Comparison of ENCODE assay signal across 15 cellular contexts in the genomic region with DNA sequence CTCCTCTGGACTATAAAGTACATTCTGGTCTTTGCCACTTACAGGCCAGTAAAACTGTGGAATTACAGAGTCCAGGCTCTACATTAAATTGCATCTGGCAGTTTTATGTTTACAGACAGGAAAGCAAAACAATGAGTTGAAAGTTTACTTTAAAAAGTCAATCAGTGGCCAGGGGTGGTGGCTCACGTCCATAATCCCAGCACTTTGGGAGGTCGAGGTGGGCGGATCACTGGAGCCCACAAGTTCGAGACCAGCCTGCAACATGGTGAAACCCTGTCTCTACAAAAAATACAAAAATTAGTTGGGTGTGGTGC. TPM values are rescaled to one million over a fixed set of nuclear protein-coding genes. Genes with fewer than 3 reads are reported as not detected.
DNase-seq lines count a peak whose midpoint lies in the region; ATAC-seq and TF ChIP-seq lines count a peak whose summit lies in the region.
"Had no signal": no experiment of that assay in that cellular context is flagged by ENCODE, and none has a peak within 500 bp of the region (broad histone marks: within the 10 kb centered on the region; RNA-seq: fewer than 3 reads in every experiment).

No MANE protein-coding gene starts in this region.

- peak overlapping the region; percentile 17 to 23 for H3K27ac ChIP-seq in right atrium auricular region
- H3K27ac ChIP-seq in uterus = peak overlapping the region; percentile 8 to 70
- H3K27ac ChIP-seq: foreskin keratinocyte, SK-N-MC had no signal

- H3K27me3 ChIP-seq in right atrium auricular region (no peaks in the 10 kb centered on the region), uterus (no peaks in the 10 kb centered on the region)
- H3K27me3 ChIP-seq: foreskin keratinocyte had no signal

- H3K4me3 ChIP-seq in right atrium auricular region (no peak overlapping the region), uterus (no peak overlapping the region)
- H3K4me3 ChIP-seq: SK-N-MC had no signal

- TF ChIP-seq CTCF in right atrium auricular region (IDR thresholded peaks at IDR 0.05) (no peak), nephron (IDR thresholded peaks at IDR 0.05; ENCODE audit: unreplicated experiment in 3 of 3) (no peak), uterus (IDR thresholded peaks at IDR 0.05) (no peak)

- H3K36me3 ChIP-seq in right atrium auricular region (peaks cover 25% of the 10 kb centered on the region), uterus (no peaks in the 10 kb centered on the region)

- intact Hi-C loops in cardiac septum (cut with DNase I) (no loop called here), uterus (cut with DNase I; ENCODE audit: low total_unique reads) (no loop called here)

- H3K4me1 Mint-ChIP-seq in nephron = peaks cover 60% of the 10 kb centered on the region
- H3K4me1 Mint-ChIP-seq in activated T-cell treated with anti-CD3 and anti-CD28 coated beads, Interleukin-2, amount 50 U/mL, for 24 hours (ENCODE audit: low read depth) = peaks cover 3% of the 10 kb centered on the region

- H3K9me3 ChIP-seq in right atrium auricular region (no peaks in the 10 kb centered on the region), uterus (no peaks in the 10 kb centered on the region)

- peak overlapping the region; percentile 60 to 65 (median 63) for H3K27ac Mint-ChIP-seq in nephron
- H3K27ac Mint-ChIP-seq in activated T-cell treated with anti-CD3 and anti-CD28 coated beads, Interleukin-2, amount 50 U/mL, for 24 hours = no peak overlapping the region
- H3K27ac Mint-ChIP-seq: activated CD4-positive, alpha-beta memory T cell treated with anti-CD3 and anti-CD28 coated beads, Interleukin-2, amount 10 ng/mL, durations not matched to agents 7 days and 5 days had no signal

- peaks cover 41% of the 10 kb centered on the region for H3K36me3 Mint-ChIP-seq in nephron (ENCODE audit: low read depth)
- H3K36me3 Mint-ChIP-seq in activated T-cell treated with anti-CD3 and anti-CD28 coated beads, Interleukin-2, amount 50 U/mL, for 24 hours (ENCODE audit: low read depth) = no peaks in the 10 kb centered on the region

- TF ChIP-seq POLR2A in uterus (IDR thresholded peaks at IDR 0.05) = no peak

- no peaks in the 10 kb centered on the region for H3K27me3 Mint-ChIP-seq in nephron (ENCODE audit: low read depth)
- H3K27me3 Mint-ChIP-seq in activated T-cell treated with anti-CD3 and anti-CD28 coated beads, Interleukin-2, amount 50 U/mL, for 24 hours = peaks cover 9% of the 10 kb centered on the region

- H3K9me3 Mint-ChIP-seq in nephron = no peaks in the 10 kb centered on the region
- H3K9me3 Mint-ChIP-seq in activated T-cell treated with anti-CD3 and anti-CD28 coated beads, Interleukin-2, amount 50 U/mL, for 24 hours = no peaks in the 10 kb centered on the region
- H3K9me3 Mint-ChIP-seq: activated CD4-positive, alpha-beta memory T cell treated with anti-CD3 and anti-CD28 coated beads, Interleukin-2, amount 10 ng/mL, durations not matched to agents 7 days and 5 days had no signal

- no peak for ATAC-seq in HG03342 (IDR thresholded peaks at IDR 0.05; ENCODE audit: unreplicated experiment)

- H3K4me3 Mint-ChIP-seq in nephron = no peak overlapping the region
- H3K4me3 Mint-ChIP-seq in activated T-cell treated with anti-CD3 and anti-CD28 coated beads, Interleukin-2, amount 50 U/mL, for 24 hours = no peak overlapping the region
- H3K4me3 Mint-ChIP-seq: activated CD4-positive, alpha-beta memory T cell treated with anti-CD3 and anti-CD28 coated beads, Interleukin-2, amount 10 ng/mL, durations not matched to agents 7 days and 5 days had no signal

- DNase-seq in right atrium auricular region (ENCODE audit: low spot score) (no peak), cardiac septum (ENCODE audit: low spot score) (no peak), fibroblast of peridontal ligament (ENCODE audit: extremely low read depth) (peak; percentile 27), uterus (no peak), NCI-H2196 (lab: John Stamatoyannopoulos, UW; ENCODE audit: unreplicated experiment) (no peak)
- DNase-seq in activated T-cell treated with anti-CD3 and anti-CD28 coated beads, Interleukin-2, amount 50 U/mL, for 24 hours = no peak
- DNase-seq: activated CD4-positive, alpha-beta memory T cell treated with anti-CD3 and anti-CD28 coated beads, Interleukin-2, amount 10 ng/mL, durations not matched to agents 7 days and 5 days; effector memory CD4-positive, alpha-beta T cell; foreskin keratinocyte; stimulated activated CD4-positive, alpha-beta T cell treated with anti-CD3 and anti-CD28 coated beads, Interleukin-4, amount 100 ng/mL, for 4 hours had no signal

- peaks cover 0 to 46% of the 10 kb centered on the region in 2 donors for H3K4me1 ChIP-seq in right atrium auricular region
- peaks cover 0 to 10% of the 10 kb centered on the region in 2 donors for H3K4me1 ChIP-seq in uterus

RNA-seq across cellular contexts. Expression of gene TM4SF4, which starts 53.8 kb away (rescaled TPM):
- total RNA-seq in right atrium auricular region (not detected), cardiac septum (not detected), uterus (1 to 10 TPM in 1 of 4 donors, not detected in 3; 5.6 TPM)
- total RNA-seq: activated CD4-positive, alpha-beta memory T cell treated with anti-CD3 and anti-CD28 coated beads, Interleukin-2, amount 10 ng/mL, durations not matched to agents 7 days and 5 days; foreskin keratinocyte; HT1080; M059J had no signal
